Comparison of ENCODE assay signal across 8 cellular contexts in the genomic region with DNA sequence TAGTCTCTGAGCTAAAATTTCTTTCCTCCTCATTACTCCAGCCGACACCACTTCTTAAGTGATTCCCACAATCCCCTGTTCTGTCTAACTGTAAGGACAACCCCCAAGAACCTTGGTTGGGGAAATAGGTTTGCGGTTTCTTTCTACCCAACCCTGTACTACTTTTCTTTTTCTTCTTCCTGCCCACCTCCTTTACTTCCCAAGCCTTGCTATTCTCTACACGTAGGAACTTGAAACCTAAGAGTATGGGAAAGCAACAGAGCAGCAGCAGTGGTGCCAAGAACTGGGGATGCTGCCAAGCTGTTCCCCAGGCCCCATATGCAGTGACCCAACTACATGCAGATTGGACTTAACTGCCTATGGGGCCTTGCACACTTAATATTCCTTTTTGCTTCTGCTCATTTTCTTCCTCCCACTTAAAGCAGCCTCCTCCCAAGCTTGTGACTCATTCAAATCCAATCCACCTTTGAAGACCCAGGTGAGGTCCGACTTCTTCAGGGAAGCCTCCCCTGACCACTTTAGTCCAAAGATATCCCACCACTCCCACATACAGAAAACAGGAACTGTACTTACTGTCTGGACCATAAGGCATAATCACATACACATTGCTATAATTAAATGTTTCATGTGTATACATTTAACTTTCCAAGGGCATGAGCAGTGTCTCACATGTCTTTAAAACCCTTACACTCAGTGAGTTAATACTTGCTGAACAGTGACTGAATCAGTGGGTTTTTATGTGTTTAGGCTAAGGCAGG. TPM values are rescaled to one million over a fixed set of nuclear protein-coding genes. Genes with fewer than 3 reads are reported as not detected.
DNase-seq lines count a peak whose midpoint lies in the region; ATAC-seq and TF ChIP-seq lines count a peak whose summit lies in the region.

No MANE protein-coding gene starts in this region.

- H3K9me3 ChIP-seq in duodenal mucosa (ENCODE audit: control insufficient read depth in 1 of 2, low read length in 2 of 2): no peaks in the 10 kb centered on the region
- no peaks in the 10 kb centered on the region for H3K9me3 ChIP-seq in ovary

- H3K36me3 ChIP-seq in duodenal mucosa (ENCODE audit: control insufficient read depth in 1 of 2, insufficient read depth in 2 of 2, low read length in 2 of 2): peaks cover 0 to 3% of the 10 kb centered on the region in 2 donors
- no peaks in the 10 kb centered on the region for H3K36me3 ChIP-seq in ovary

- DNase-seq in EL (peak; percentile 14), NB4 (ENCODE audit: low read depth) (peak; percentile 21), ovary (no peak), superior temporal gyrus (ENCODE audit: extremely low spot score) (no peak)

- H3K9ac ChIP-seq in duodenal mucosa (ENCODE audit: low read depth in 1 of 2, low read length in 2 of 2): no peak overlapping the region

- WGBS in ovary, 3 donors: 35 to 47% (median 40%) methylated on average over 4 of the region's 4 CpGs

- H3K4me3 ChIP-seq in NB4 (ENCODE audit: low read depth, low read length) (peak overlapping the region; percentile 97), duodenal mucosa (ENCODE audit: low read depth in 1 of 2, low read length in 2 of 2) (peak overlapping the region; percentile 68 to 79), ovary (peak overlapping the region; percentile 43)

- no peak for TF ChIP-seq EP300 in ovary (IDR thresholded peaks at IDR 0.05)

- H3K27me3 ChIP-seq in duodenal mucosa (ENCODE audit: control insufficient read depth in 1 of 2, insufficient read depth in 2 of 2, low read length in 2 of 2) (no peaks in the 10 kb centered on the region), ovary (no peaks in the 10 kb centered on the region)

- ATAC-seq in GM21786 (IDR thresholded peaks at IDR 0.05; ENCODE audit: unreplicated experiment): no peak
- no peak for ATAC-seq in HG03571 (IDR thresholded peaks at IDR 0.05; ENCODE audit: unreplicated experiment)
- no peak for ATAC-seq in HG02840 (IDR thresholded peaks at IDR 0.05; ENCODE audit: low FRiP score, unreplicated experiment)

- TF ChIP-seq POLR2A in NB4 (IDR thresholded peaks at IDR 0.05; ENCODE audit: extremely low read depth, insufficient read length): no peak
- no peak for TF ChIP-seq POLR2A in ovary (IDR thresholded peaks at IDR 0.05)

- H3K27ac ChIP-seq in duodenal mucosa (ENCODE audit: low read depth, low read length) (no peak overlapping the region), ovary (no peak overlapping the region)

- H3K4me1 ChIP-seq in duodenal mucosa (ENCODE audit: control insufficient read depth in 1 of 2, insufficient read depth in 2 of 2, low read length in 2 of 2) (peaks cover 20 to 37% of the 10 kb centered on the region in 2 donors), ovary (ENCODE audit: insufficient read depth) (peaks cover 3% of the 10 kb centered on the region)

- TF ChIP-seq CTCF in NB4 (IDR thresholded peaks at IDR 0.05; ENCODE audit: low read depth, low read length): no peak
- TF ChIP-seq CTCF in ovary (IDR thresholded peaks at IDR 0.05): no peak

- intact Hi-C loops in ovary (cut with DNase I): loop anchor here in 1 of 4 donors (10.0 kb wide), 1 partner anchor 823 kb away; the partner anchor contains the start of gene APEX2

RNA-seq across cellular contexts. Expression of gene FAM120C, which starts 1.7 kb away (rescaled TPM):
- total RNA-seq in ovary: 10 to 100 TPM in 5 of 7 donors, 1 to 10 TPM in 2; 8.6 to 19.3 (median 16.0) TPM
- polyA plus RNA-seq in ovary: 1 to 10 TPM; 3.3 to 7.5 TPM

Comparison
In these comparisons a context has a peak if more than half of its experiments do, and no peak if none do; other contexts are left out.
1. DNase-seq: peak in EL (single experiment) and NB4 (single experiment); none in ovary (0 of 5) and superior temporal gyrus (single experiment).
2. H3K4me3 ChIP-seq: peak in every context shown above with its lines; median percentile 97 in NB4; 74 in duodenal mucosa; 43 in ovary.